ENCODE assay signal across 28 cellular contexts in the genomic region with DNA sequence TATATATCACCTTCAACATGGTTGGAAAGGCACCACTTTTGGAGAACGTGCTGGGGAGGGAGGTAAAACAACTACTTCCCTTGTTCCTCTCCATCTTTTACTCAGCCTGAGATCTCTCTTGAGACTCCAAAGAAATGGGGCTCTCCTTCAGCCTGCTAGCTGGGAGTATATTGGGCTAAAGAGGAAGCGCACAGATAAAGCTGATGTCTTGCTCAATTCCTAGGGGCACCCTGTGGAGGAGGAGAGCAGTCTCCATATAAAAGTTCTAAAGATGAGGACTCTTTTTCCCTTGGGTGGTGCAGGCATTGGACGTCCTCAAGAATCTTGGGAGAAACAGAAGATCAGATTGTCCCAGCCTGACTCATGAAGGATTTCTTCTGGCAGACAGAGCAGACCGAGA. TPM values are rescaled to one million over a fixed set of nuclear protein-coding genes. Genes with fewer than 3 reads are reported as not detected.
"Had no signal": no experiment of that assay in that cellular context is flagged by ENCODE, and none has a peak within 500 bp of the region (broad histone marks: within the 10 kb centered on the region; RNA-seq: fewer than 3 reads in every experiment).

No MANE protein-coding gene starts in this region.

- H3K4me3 Mint-ChIP-seq: activated CD4-positive, alpha-beta memory T cell treated with anti-CD3 and anti-CD28 coated beads, Interleukin-2, amount 10 ng/mL, durations not matched to agents 7 days and 5 days; activated CD4-positive, alpha-beta T cell treated with anti-CD3 and anti-CD28 coated beads, Interleukin-2, amount 10 ng/mL, durations not matched to agents 7 days and 5 days; activated T-cell treated with anti-CD3 and anti-CD28 coated beads, Interleukin-2, amount 50 U/mL, for 24 hours; activated T-helper 17 cell treated with anti-CD3 and anti-CD28 coated beads, Interleukin-2, amount 50 U/mL, for 72 hours; natural killer cell had no signal

- H3K27me3 ChIP-seq: brain microvascular endothelial cell, dorsolateral prefrontal cortex, right lobe of liver, testis had no signal

- H3K27ac Mint-ChIP-seq: activated CD4-positive, alpha-beta memory T cell treated with anti-CD3 and anti-CD28 coated beads, Interleukin-2, amount 10 ng/mL, durations not matched to agents 7 days and 5 days; activated CD4-positive, alpha-beta T cell treated with anti-CD3 and anti-CD28 coated beads, Interleukin-2, amount 10 ng/mL, durations not matched to agents 7 days and 5 days; activated T-cell treated with anti-CD3 and anti-CD28 coated beads, Interleukin-2, amount 50 U/mL, for 24 hours; activated T-helper 17 cell treated with anti-CD3 and anti-CD28 coated beads, Interleukin-2, amount 50 U/mL, for 72 hours; natural killer cell; progenitor cell of endocrine pancreas had no signal

- H3K9me3 Mint-ChIP-seq: activated CD4-positive, alpha-beta memory T cell treated with anti-CD3 and anti-CD28 coated beads, Interleukin-2, amount 10 ng/mL, durations not matched to agents 7 days and 5 days; activated CD4-positive, alpha-beta T cell treated with anti-CD3 and anti-CD28 coated beads, Interleukin-2, amount 10 ng/mL, durations not matched to agents 7 days and 5 days; activated T-cell treated with anti-CD3 and anti-CD28 coated beads, Interleukin-2, amount 50 U/mL, for 24 hours; activated T-helper 17 cell treated with anti-CD3 and anti-CD28 coated beads, Interleukin-2, amount 50 U/mL, for 72 hours; natural killer cell had no signal

- H3K27ac ChIP-seq: brain microvascular endothelial cell, coronary artery, dorsolateral prefrontal cortex, left lung, lower lobe of right lung, right lobe of liver, testis, transverse colon had no signal

- H3K9me3 ChIP-seq: left lung, lower lobe of right lung, right lobe of liver, testis, transverse colon had no signal

- ATAC-seq: activated T-helper 17 cell treated with anti-CD3 and anti-CD28 coated beads, Interleukin-2, amount 50 U/mL, for 72 hours; left lung; lower lobe of right lung; natural killer cell; right lobe of liver had no signal

- H3K4me3 ChIP-seq: coronary artery, dorsolateral prefrontal cortex, left lung, lower lobe of right lung, right lobe of liver, testis, transverse colon had no signal

- H3K36me3 ChIP-seq: brain microvascular endothelial cell, left lung, lower lobe of right lung, right lobe of liver, transverse colon had no signal

- H3K36me3 Mint-ChIP-seq: natural killer cell had no signal

- FAIRE-seq: astrocyte, frontal cortex, islet of Langerhans, TTC549 had no signal

- DNase-seq: activated CD4-positive, alpha-beta memory T cell treated with anti-CD3 and anti-CD28 coated beads, Interleukin-2, amount 10 ng/mL, durations not matched to agents 7 days and 5 days; activated CD4-positive, alpha-beta T cell treated with anti-CD3 and anti-CD28 coated beads, Interleukin-2, amount 10 ng/mL, durations not matched to agents 7 days and 5 days; activated CD4-positive, CD25-positive, alpha-beta regulatory T cell treated with anti-CD3 and anti-CD28 coated beads, Interleukin-2, amount 50 U/mL, for 72 hours; activated CD8-positive, alpha-beta memory T cell treated with anti-CD3 and anti-CD28 coated beads, Interleukin-2, amount 50 U/mL, for 48 hours; activated gamma-delta T cell treated with Interleukin-2 at 50 U/mL for 16 hours; activated naive CD4-positive, alpha-beta T cell treated with anti-CD3 and anti-CD28 coated beads, Interleukin-2, amount 50 U/mL, for 16 hours; activated T-cell treated with anti-CD3 and anti-CD28 coated beads, Interleukin-2, amount 50 U/mL, for 24 hours; amniotic stem cell; brain microvascular endothelial cell; dorsolateral prefrontal cortex; effector memory CD4-positive, alpha-beta T cell; glutamatergic neuron; left lung; lower lobe of right lung; mesenchymal stem cell; natural killer cell; right lobe of liver; stimulated activated CD4-positive, alpha-beta T cell treated with anti-CD3 and anti-CD28 coated beads, Interleukin-2, amount 100 ng/mL, for 48 hours; stimulated activated naive CD4-positive, alpha-beta T cell treated with Interleukin-2 at 50 U/mL for 16 hours; testis; transverse colon had no signal

RNA-seq across cellular contexts. Expression of gene ETV4, which starts 4.6 kb away (rescaled TPM):
- total RNA-seq: natural killer cell had no signal
